Comparison of ENCODE assay signal across 19 cellular contexts in genomic region chr1:212496673-212497072, GRCh38.
"Had no signal": no experiment of that assay in that cellular context is flagged by ENCODE, and none has a peak within 500 bp of the region (broad histone marks: within the 10 kb centered on the region; RNA-seq: fewer than 3 reads in every experiment).

No MANE protein-coding gene starts in this region.

- H3K27me3 ChIP-seq: colonic mucosa, right atrium auricular region, spleen, tibial nerve, upper lobe of left lung had no signal

- ATAC-seq: left colon; lower lobe of right lung; natural killer cell; stimulated activated naive B cell treated with anti-CD40 and anti-IgM and Interleukin-4, amounts not matched to agents 10 μg/mL and 1 μg/mL and 100 μg/mL, for 72 hours had no signal

- H3K4me1 ChIP-seq: colonic mucosa, parathyroid adenoma, right atrium auricular region, spleen had no signal

- H3K9me3 ChIP-seq: colonic mucosa, left ventricle myocardium inferior, lower lobe of right lung, right atrium auricular region, spleen, thoracic aorta, tibial nerve, upper lobe of left lung had no signal

- H3K9ac ChIP-seq: parathyroid adenoma had no signal

- FAIRE-seq: frontal cortex, urothelium cell line had no signal

- H2AFZ ChIP-seq: parathyroid adenoma had no signal

- H3K27ac ChIP-seq: colonic mucosa, left ventricle myocardium inferior, lower lobe of right lung, parathyroid adenoma, right atrium auricular region, skin epidermis, spleen, thoracic aorta, upper lobe of left lung had no signal

- H3K4me3 ChIP-seq: colonic mucosa, left ventricle myocardium inferior, lower lobe of right lung, right atrium auricular region, skin epidermis, spleen, thoracic aorta, tibial nerve, upper lobe of left lung had no signal

- H3K79me2 ChIP-seq: parathyroid adenoma had no signal

- DNase-seq: colonic mucosa; hypothalamus; immature natural killer cell; kidney glomerular epithelial cell; left colon; left ventricle myocardium inferior; lower lobe of right lung; natural killer cell; spleen; stimulated activated CD4-positive, alpha-beta T cell treated with anti-CD3 and anti-CD28 coated beads, Interleukin-4, amount 100 ng/mL, for 4 hours; stimulated activated naive B cell treated with anti-CD40 and anti-IgM and Interleukin-4, amounts not matched to agents 10 μg/mL and 1 μg/mL and 100 μg/mL, for 72 hours; upper lobe of left lung had no signal

- H3K36me3 ChIP-seq: colonic mucosa, left ventricle myocardium inferior, lower lobe of right lung, right atrium auricular region, spleen, thoracic aorta, tibial nerve, upper lobe of left lung had no signal
